Comparison of ENCODE assay signal across 20 cellular contexts in the genomic region with DNA sequence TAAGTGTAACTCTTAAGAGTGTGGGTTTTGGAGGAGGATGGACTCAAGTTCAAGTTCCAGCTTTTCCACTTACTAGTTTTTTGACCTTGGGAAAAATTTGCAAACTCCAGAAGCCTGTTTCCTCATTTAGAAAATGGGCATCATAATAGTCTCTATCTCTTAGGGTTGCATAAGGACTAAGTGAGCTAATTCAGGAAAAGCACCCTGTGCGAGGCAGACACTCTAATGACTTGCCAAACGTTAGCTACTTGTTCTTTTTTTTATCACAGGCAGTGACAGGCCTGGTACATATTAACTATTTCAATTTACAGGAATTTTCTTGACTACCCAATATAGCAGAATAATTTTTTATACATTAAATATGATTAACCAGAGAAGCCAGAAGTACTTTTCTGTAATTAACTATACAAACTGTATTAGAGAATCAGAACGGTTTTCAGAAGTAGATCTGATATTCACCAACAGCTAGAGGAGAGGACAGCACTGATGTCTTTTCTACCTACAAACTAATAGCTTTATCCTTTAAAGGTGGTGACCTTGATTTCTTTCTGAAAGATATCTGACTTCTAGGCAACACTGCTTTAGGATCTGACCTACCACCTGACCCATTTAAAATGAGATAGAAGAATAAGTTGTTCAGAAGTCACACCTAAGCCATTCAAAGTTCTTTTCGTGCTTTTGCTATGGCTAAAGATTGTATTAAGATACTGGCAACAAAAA.
A peak's percentile ranks its signal among the peaks of the same experiment; 100 is the strongest.
DNase-seq lines count a peak whose midpoint lies in the region; ATAC-seq, FAIRE-seq and TF ChIP-seq lines count a peak whose summit lies in the region.
"Had no signal": no experiment of that assay in that cellular context is flagged by ENCODE, and none has a peak within 500 bp of the region (broad histone marks: within the 10 kb centered on the region; RNA-seq: fewer than 3 reads in every experiment).

No MANE protein-coding gene starts in this region.

- no peaks in the 10 kb centered on the region for H3K36me3 ChIP-seq in liver (ENCODE audit: control insufficient read depth in 4 of 4, insufficient read depth in 3 of 4, low read depth in 1 of 4, low read length in 3 of 4)
- H3K36me3 ChIP-seq in right lobe of liver: no peaks in the 10 kb centered on the region
- H3K36me3 ChIP-seq in left ventricle myocardium inferior: no peaks in the 10 kb centered on the region
- no peaks in the 10 kb centered on the region for H3K36me3 ChIP-seq in pancreas
- H3K36me3 ChIP-seq in testis (ENCODE audit: low read depth, missing control alignments): no peaks in the 10 kb centered on the region

- TF ChIP-seq RAD21 in liver (IDR thresholded peaks at IDR 0.05): no peak

- H3K4me1 ChIP-seq in liver (ENCODE audit: control insufficient read depth in 4 of 4, insufficient read depth in 4 of 4, low read length in 3 of 4) (no peaks in the 10 kb centered on the region), right lobe of liver (no peaks in the 10 kb centered on the region), left ventricle myocardium inferior (peaks cover 5% of the 10 kb centered on the region), pancreas (no peaks in the 10 kb centered on the region), testis (no peaks in the 10 kb centered on the region)

- no peak overlapping the region for H3K9ac ChIP-seq in liver (ENCODE audit: low read depth in 1 of 2, low read length in 2 of 2)

- no peaks in the 10 kb centered on the region for H3K27me3 ChIP-seq in liver (ENCODE audit: control insufficient read depth in 4 of 4, insufficient read depth in 4 of 4, low read length in 3 of 4)
- H3K27me3 ChIP-seq in right lobe of liver: no peaks in the 10 kb centered on the region
- no peaks in the 10 kb centered on the region for H3K27me3 ChIP-seq in left ventricle myocardium inferior (ENCODE audit: low read depth)
- H3K27me3 ChIP-seq in pancreas: no peaks in the 10 kb centered on the region
- no peaks in the 10 kb centered on the region for H3K27me3 ChIP-seq in testis

- no peak for FAIRE-seq in pancreas (lab: Jason Lieb, UNC)
- FAIRE-seq: G401.6, GM12891, HepG2, HTR-8/SVneo had no signal

- H3K9me3 ChIP-seq in liver (ENCODE audit: control insufficient read depth in 4 of 4, low read length in 3 of 4) (no peaks in the 10 kb centered on the region), right lobe of liver (no peaks in the 10 kb centered on the region), left ventricle myocardium inferior (replicated peaks) (peaks cover 5% of the 10 kb centered on the region), pancreas (no peaks in the 10 kb centered on the region), testis (no peaks in the 10 kb centered on the region)

- DNase-seq in right lobe of liver (no peak), Right ventricle myocardium superior (no peak), left ventricle myocardium inferior (no peak), pancreas (no peak), immature natural killer cell (no peak), testis (no peak)
- DNase-seq: ACHN; CD4-positive, alpha-beta memory T cell; DMS79 treated with DMSO at 0.1 percent for 48 hours; EL; GOT3; H9 had no signal

- H3K27ac ChIP-seq in liver (ENCODE audit: low read depth in 1 of 2, low read length in 2 of 2) (no peak overlapping the region), right lobe of liver (no peak overlapping the region), left ventricle myocardium inferior (replicated peaks) (peak overlapping the region; percentile 85), pancreas (peak overlapping the region in 2 of 4 donors; percentile 42 to 60), testis (no peak overlapping the region)
- H3K27ac ChIP-seq: C4-2B had no signal

- peaks cover 0 to 23% (median 3%) of the 10 kb centered on the region in 6 donors for H3K9me3 Mint-ChIP-seq in immature natural killer cell
- H3K9me3 Mint-ChIP-seq: H9 had no signal

- no peaks in the 10 kb centered on the region for H3K4me1 Mint-ChIP-seq in immature natural killer cell
- H3K4me1 Mint-ChIP-seq: B cell; CD4-positive, alpha-beta memory T cell; H9 had no signal

- H3K4me3 Mint-ChIP-seq in immature natural killer cell: no peak overlapping the region
- H3K4me3 Mint-ChIP-seq: B cell; CD4-positive, alpha-beta memory T cell; H9 had no signal

- no peaks in the 10 kb centered on the region for H3K27me3 Mint-ChIP-seq in immature natural killer cell (ENCODE audit: low read depth in 3 of 3)
- H3K27me3 Mint-ChIP-seq: B cell had no signal

- no peak for ATAC-seq in right lobe of liver
- peak; percentile 98 for ATAC-seq in Right ventricle myocardium superior (ENCODE audit: poor library complexity)
- ATAC-seq in pancreas: peak in 3 of 4 donors; percentile 81 to 90 (median 84)
- no peak for ATAC-seq in HG03045 (IDR thresholded peaks at IDR 0.05; ENCODE audit: unreplicated experiment)
- ATAC-seq: HepG2 had no signal

- TF ChIP-seq CTCF in liver (IDR thresholded peaks at IDR 0.05; ENCODE audit: low read depth, low read length, missing input control) (no peak), right lobe of liver (IDR thresholded peaks at IDR 0.05) (no peak), left ventricle myocardium inferior (IDR thresholded peaks at IDR 0.05; ENCODE audit: borderline replicate concordance) (no peak), pancreas (IDR thresholded peaks at IDR 0.05) (no peak), testis (IDR thresholded peaks at IDR 0.05) (no peak)

- H3K4me3 ChIP-seq in liver (ENCODE audit: low read depth in 1 of 3, low read length in 3 of 3) (no peak overlapping the region), right lobe of liver (no peak overlapping the region), left ventricle myocardium inferior (peak overlapping the region; percentile 9), pancreas (no peak overlapping the region), testis (no peak overlapping the region)

- intact Hi-C loops in right lobe of liver (cut with DNase I): no loop called here
- intact Hi-C loops in Right ventricle myocardium superior (cut with DNase I): loop anchor here (10.0 kb wide), 1 partner anchor 135 kb away; a partner anchor contains a TSS
- intact Hi-C loops in left ventricle myocardium inferior (cut with micrococcal nuclease): no loop called here
- intact Hi-C loops in pancreas (cut with DNase I): no loop called here
- intact Hi-C loops in testis (cut with DNase I; ENCODE audit: low total_unique reads): no loop called here

- 54% methylated on average over 4 of the region's 4 CpGs for WGBS in liver
- WGBS in right lobe of liver (ENCODE audit: insufficient coverage, low coverage, low lambda C conversion rate, missing lambda C conversion rate): 31% methylated on average over 4 of the region's 4 CpGs
- WGBS in pancreas, 2 donors: 28% methylated on average over 4 of the region's 4 CpGs
- WGBS in testis, 2 donors: 56 to 58% methylated on average over 4 of the region's 4 CpGs

- TF ChIP-seq POLR2A in right lobe of liver (IDR thresholded peaks at IDR 0.05) (no peak), testis (IDR thresholded peaks at IDR 0.05) (no peak)

- no peak overlapping the region for H3K27ac Mint-ChIP-seq in immature natural killer cell
- H3K27ac Mint-ChIP-seq: B cell; CD4-positive, alpha-beta memory T cell; H9 had no signal

- H3K36me3 Mint-ChIP-seq in immature natural killer cell: no peaks in the 10 kb centered on the region
- H3K36me3 Mint-ChIP-seq: CD4-positive, alpha-beta memory T cell had no signal

TF ChIP-seq in liver, 16 proteins besides CTCF, POLR2A, EP300 and RAD21:
- TF ChIP-seq, protein P1, sequence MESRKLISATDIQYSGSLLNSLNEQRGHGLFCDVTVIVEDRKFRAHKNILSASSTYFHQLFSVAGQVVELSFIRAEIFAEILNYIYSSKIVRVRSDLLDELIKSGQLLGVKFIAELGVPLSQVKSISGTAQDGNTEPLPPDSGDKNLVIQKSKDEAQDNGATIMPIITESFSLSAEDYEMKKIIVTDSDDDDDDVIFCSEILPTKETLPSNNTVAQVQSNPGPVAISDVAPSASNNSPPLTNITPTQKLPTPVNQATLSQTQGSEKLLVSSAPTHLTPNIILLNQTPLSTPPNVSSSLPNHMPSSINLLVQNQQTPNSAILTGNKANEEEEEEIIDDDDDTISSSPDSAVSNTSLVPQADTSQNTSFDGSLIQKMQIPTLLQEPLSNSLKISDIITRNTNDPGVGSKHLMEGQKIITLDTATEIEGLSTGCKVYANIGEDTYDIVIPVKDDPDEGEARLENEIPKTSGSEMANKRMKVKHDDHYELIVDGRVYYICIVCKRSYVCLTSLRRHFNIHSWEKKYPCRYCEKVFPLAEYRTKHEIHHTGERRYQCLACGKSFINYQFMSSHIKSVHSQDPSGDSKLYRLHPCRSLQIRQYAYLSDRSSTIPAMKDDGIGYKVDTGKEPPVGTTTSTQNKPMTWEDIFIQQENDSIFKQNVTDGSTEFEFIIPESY (IDR thresholded peaks at IDR 0.05): no peak
- no peak for TF ChIP-seq FOXA2 (IDR thresholded peaks at IDR 0.05)
- TF ChIP-seq YY1 (IDR thresholded peaks at IDR 0.05): no peak
- no peak for TF ChIP-seq GABPA (IDR thresholded peaks at IDR 0.05 in 1 of 2, conservative IDR thresholded peaks at IDR 0.05 in 1 of 2)
- no peak for TF ChIP-seq HNF4A (conservative IDR thresholded peaks at IDR 0.05)
- no peak for TF ChIP-seq JUND (IDR thresholded peaks at IDR 0.05)
- no peak for TF ChIP-seq NR2F2 (IDR thresholded peaks at IDR 0.05)
- peak; percentile 5 to 30 for TF ChIP-seq RXRA (IDR thresholded peaks at IDR 0.05)

Comparison
In these comparisons a context has a peak if more than half of its experiments do, and no peak if none do; other contexts are left out.
1. ATAC-seq: peak in Right ventricle myocardium superior (single experiment) and pancreas (3 of 4); none in right lobe of liver (0 of 4) and HG03045 (single experiment).